8 cellular contexts compared by ENCODE assay signal in the genomic region with DNA sequence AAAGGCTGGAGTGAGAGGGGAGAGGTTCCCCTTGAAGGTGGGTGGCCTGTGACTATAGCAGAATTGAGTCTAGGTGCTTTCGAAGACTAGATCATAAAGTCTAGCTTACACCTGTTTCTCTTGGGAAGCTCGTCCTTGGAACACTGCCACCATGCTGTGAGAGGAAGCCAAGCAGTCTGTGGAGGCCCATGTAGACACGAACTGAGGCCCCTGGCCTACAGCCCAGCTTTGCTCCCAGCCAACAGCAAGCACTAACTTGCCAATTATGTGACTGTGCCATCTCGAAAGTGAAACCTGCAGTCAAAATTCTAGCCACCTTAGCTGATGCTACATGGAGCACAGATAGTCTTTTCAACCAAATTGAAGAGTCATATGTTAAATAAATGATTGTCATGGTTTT.
DNase-seq lines count a peak whose midpoint lies in the region; ATAC-seq, FAIRE-seq and TF ChIP-seq lines count a peak whose summit lies in the region.

No MANE protein-coding gene starts in this region.

- no peaks in the 10 kb centered on the region for H3K27me3 Mint-ChIP-seq in effector memory CD8-positive, alpha-beta T cell

- no peaks in the 10 kb centered on the region for H3K4me1 Mint-ChIP-seq in effector memory CD8-positive, alpha-beta T cell (ENCODE audit: low read depth in 2 of 2)

- ATAC-seq in GM18502 (IDR thresholded peaks at IDR 0.05; ENCODE audit: poor library complexity, unreplicated experiment) (peak; percentile 92), HG02885 (IDR thresholded peaks at IDR 0.05; ENCODE audit: poor library complexity, unreplicated experiment) (peak; percentile 73)
- ATAC-seq in effector memory CD8-positive, alpha-beta T cell (replicated peaks) = peak; percentile 41

- H3K27ac Mint-ChIP-seq in effector memory CD8-positive, alpha-beta T cell = no peak overlapping the region

- H3K36me3 Mint-ChIP-seq in effector memory CD8-positive, alpha-beta T cell (ENCODE audit: insufficient read depth) = no peaks in the 10 kb centered on the region

- no peak overlapping the region for H3K4me3 Mint-ChIP-seq in effector memory CD8-positive, alpha-beta T cell

- FAIRE-seq in D721Med (lab: Jason Lieb, UNC) = no peak

- DNase-seq in NCI-H226 (peak; percentile 53), posterior cingulate gyrus (peak; percentile 19 to 91 (median 40)), D721Med (ENCODE audit: insufficient read length, low spot score) (no peak), amniotic stem cell (lab: John Stamatoyannopoulos, UW) (no peak)
- DNase-seq in effector memory CD8-positive, alpha-beta T cell = no peak

- no peak overlapping the region for H3K27ac ChIP-seq in 22Rv1

- no peaks in the 10 kb centered on the region for H3K9me3 Mint-ChIP-seq in effector memory CD8-positive, alpha-beta T cell

- TF ChIP-seq CTCF in 22Rv1 (IDR thresholded peaks at IDR 0.05) = peak; percentile 54
- no peak for TF ChIP-seq CTCF in D721Med (IDR thresholded peaks at IDR 0.05; ENCODE audit: insufficient read depth, missing control alignments)

- intact Hi-C loops in posterior cingulate gyrus (cut with DNase I) = no loop called here

Comparison
In these comparisons a context has a peak if more than half of its experiments do, and no peak if none do; other contexts are left out.
1. ATAC-seq: peak in every context shown above with its lines; median percentile 92 in GM18502; 73 in HG02885; 41 in effector memory CD8-positive, alpha-beta T cell.
2. DNase-seq: peak in NCI-H226 (single experiment) and posterior cingulate gyrus (10 of 10); none in effector memory CD8-positive, alpha-beta T cell (0 of 3), D721Med (single experiment) and amniotic stem cell (single experiment).